In the genomic region with DNA sequence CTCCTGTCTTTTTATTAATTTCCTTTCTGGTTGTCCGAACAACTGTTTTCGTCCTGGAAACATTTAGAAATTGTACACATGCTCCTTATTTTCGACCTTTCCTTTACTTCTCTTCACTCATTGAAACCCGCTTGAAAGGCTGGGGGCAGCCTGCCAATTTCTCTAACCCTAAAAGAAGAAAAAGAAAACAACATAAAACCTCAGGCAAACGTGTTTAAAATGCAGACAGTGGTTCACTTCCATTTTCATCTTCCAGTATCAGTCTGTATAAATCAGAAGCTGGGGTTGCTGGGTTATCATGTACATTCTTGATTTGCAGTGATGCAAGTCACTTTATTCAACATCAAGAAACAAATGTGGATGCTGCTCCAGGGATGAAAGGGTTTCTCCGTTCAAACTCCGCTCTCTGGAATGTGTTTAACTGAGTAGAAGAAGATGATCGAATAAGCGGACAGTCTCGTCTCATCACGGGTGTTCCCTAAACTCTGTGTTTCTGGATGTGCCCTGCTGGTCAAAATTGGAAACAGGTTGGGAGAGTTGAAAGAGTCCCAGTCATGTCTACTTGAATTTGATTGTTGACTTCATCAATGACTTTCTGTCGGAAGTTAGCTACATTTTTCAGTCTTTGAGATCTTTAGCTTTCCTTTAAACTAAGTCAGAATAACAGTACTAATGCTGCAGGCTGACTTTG, we compare ENCODE assay signal across 19 cellular contexts.
DNase-seq lines count a peak whose midpoint lies in the region; ATAC-seq and TF ChIP-seq lines count a peak whose summit lies in the region.
"Had no signal": no experiment of that assay in that cellular context is flagged by ENCODE, and none has a peak within 500 bp of the region (broad histone marks: within the 10 kb centered on the region; RNA-seq: fewer than 3 reads in every experiment).

No MANE protein-coding gene starts in this region.

- CTCF ChIA-PET in CD4-positive, alpha-beta memory T cell (lab: Charles Lee; ENCODE audit: partially characterized antibody) = interaction anchor here (1.1 to 2.5 kb wide), 2 partner anchors 90 to 92 kb away, joined by 4 to 11 read pairs; no protein-coding TSS in a partner anchor

- peaks cover 69% of the 10 kb centered on the region for H3K4me1 ChIP-seq in CD4-positive, alpha-beta memory T cell (ENCODE audit: insufficient read depth, low read length)
- H3K4me1 ChIP-seq: Caco-2, colonic mucosa, pancreas, tibial nerve had no signal

- no peak overlapping the region for H3K4me3 ChIP-seq in CD4-positive, alpha-beta memory T cell (ENCODE audit: low read length in 2 of 2)
- H3K4me3 ChIP-seq in foreskin fibroblast (ENCODE audit: low read depth in 1 of 2, low read length in 2 of 2) = no peak overlapping the region
- H3K4me3 ChIP-seq: colonic mucosa, pancreas, tibial nerve had no signal

- no peak for ATAC-seq in HG03025 (IDR thresholded peaks at IDR 0.05; ENCODE audit: low FRiP score, unreplicated experiment)
- ATAC-seq: pancreas, sciatic nerve had no signal

- intact Hi-C loops in CD4-positive, alpha-beta memory T cell (cut with micrococcal nuclease) = loop anchor here (5.0 kb wide), 1 partner anchor 1042 kb away; the partner anchor contains the start of gene BCL11B

- peak overlapping the region; percentile 22 to 84 (median 68) for H3K4me3 Mint-ChIP-seq in CD4-positive, alpha-beta memory T cell
- peak overlapping the region; percentile 90 for H3K4me3 Mint-ChIP-seq in activated naive CD4-positive, alpha-beta T cell treated with anti-CD3 and anti-CD28 coated beads, Interleukin-2, amount 50 U/mL, for 24 hours

- DNase-seq in CD4-positive, alpha-beta memory T cell = peak in 4 of 5 donors; percentile 23 to 38 (median 34)
- DNase-seq in inferior parietal cortex (ENCODE audit: extremely low spot score) = peak; percentile 1
- no peak for DNase-seq in SHP77 treated with DMSO at 0.1 percent for 48 hours (lab: John Stamatoyannopoulos, UW)
- no peak for DNase-seq in foreskin fibroblast
- DNase-seq: activated CD4-positive, alpha-beta T cell treated with anti-CD3 and anti-CD28 coated beads, Interleukin-2, amount 50 U/mL, for 4 hours; activated effector memory CD4-positive, alpha-beta T cell treated with Interleukin-2 at 50 U/mL for 16 hours; Caco-2; colonic mucosa; EL; KG1; NCI-H1092; NCI-H2081; NCI-H510A treated with DMSO at 0.1 percent for 48 hours; pancreas had no signal

- POLR2A ChIA-PET in CD4-positive, alpha-beta memory T cell (lab: Charles Lee; ENCODE audit: partially characterized antibody) = interaction anchor here (0.8 to 12.6 kb wide), 5 partner anchors 9 to 1031 kb away, joined by 3 to 116 read pairs (median 4); no protein-coding TSS in a partner anchor

- no peaks in the 10 kb centered on the region for H3K36me3 ChIP-seq in CD4-positive, alpha-beta memory T cell (ENCODE audit: insufficient read depth, low read length)
- H3K36me3 ChIP-seq in KOPT-K1 (ENCODE audit: insufficient read depth, low read length) = no peaks in the 10 kb centered on the region
- H3K36me3 ChIP-seq: colonic mucosa, pancreas, tibial nerve had no signal

- H3K27ac Mint-ChIP-seq in CD4-positive, alpha-beta memory T cell = peak overlapping the region; percentile 84 to 97 (median 86)
- peak overlapping the region; percentile 99 for H3K27ac Mint-ChIP-seq in activated naive CD4-positive, alpha-beta T cell treated with anti-CD3 and anti-CD28 coated beads, Interleukin-2, amount 50 U/mL, for 24 hours

- no peak for TF ChIP-seq CTCF in foreskin fibroblast (IDR thresholded peaks at IDR 0.05; ENCODE audit: low read depth, low read length)

- peaks cover 60 to 81% (median 62%) of the 10 kb centered on the region in 4 donors for H3K4me1 Mint-ChIP-seq in CD4-positive, alpha-beta memory T cell
- peaks cover 90% of the 10 kb centered on the region for H3K4me1 Mint-ChIP-seq in activated naive CD4-positive, alpha-beta T cell treated with anti-CD3 and anti-CD28 coated beads, Interleukin-2, amount 50 U/mL, for 24 hours

- H3K9me3 ChIP-seq in CD4-positive, alpha-beta memory T cell (ENCODE audit: control insufficient read depth in 1 of 2, low read length in 2 of 2) = no peaks in the 10 kb centered on the region
- no peaks in the 10 kb centered on the region for H3K9me3 ChIP-seq in KOPT-K1 (ENCODE audit: insufficient read depth, low read length, poor library complexity, severe bottlenecking)
- H3K9me3 ChIP-seq: Caco-2, colonic mucosa, pancreas, tibial nerve had no signal

- H3K36me3 Mint-ChIP-seq in CD4-positive, alpha-beta memory T cell = peaks cover 0 to 1% of the 10 kb centered on the region in 2 donors
- H3K36me3 Mint-ChIP-seq in activated naive CD4-positive, alpha-beta T cell treated with anti-CD3 and anti-CD28 coated beads, Interleukin-2, amount 50 U/mL, for 24 hours = peaks cover 2% of the 10 kb centered on the region

- peak overlapping the region; percentile 17 for H3K27ac ChIP-seq in CD4-positive, alpha-beta memory T cell (ENCODE audit: low read depth, low read length)
- H3K27ac ChIP-seq in KOPT-K1 (ENCODE audit: low read depth, low read length, poor library complexity, severe bottlenecking) = peak overlapping the region; percentile 100
- H3K27ac ChIP-seq: colonic mucosa, pancreas, tibial nerve had no signal

- no peaks in the 10 kb centered on the region for H3K9me3 Mint-ChIP-seq in CD4-positive, alpha-beta memory T cell
- peaks cover 8% of the 10 kb centered on the region for H3K9me3 Mint-ChIP-seq in activated naive CD4-positive, alpha-beta T cell treated with anti-CD3 and anti-CD28 coated beads, Interleukin-2, amount 50 U/mL, for 24 hours

- no peaks in the 10 kb centered on the region for H3K27me3 ChIP-seq in CD4-positive, alpha-beta memory T cell (ENCODE audit: insufficient read depth, low read length)
- H3K27me3 ChIP-seq: colonic mucosa, tibial nerve had no signal

- no peaks in the 10 kb centered on the region for H3K27me3 Mint-ChIP-seq in CD4-positive, alpha-beta memory T cell
- no peaks in the 10 kb centered on the region for H3K27me3 Mint-ChIP-seq in activated naive CD4-positive, alpha-beta T cell treated with anti-CD3 and anti-CD28 coated beads, Interleukin-2, amount 50 U/mL, for 24 hours

Comparison
In these comparisons a context has a peak if more than half of its experiments do, and no peak if none do; other contexts are left out.
1. DNase-seq: peak in CD4-positive, alpha-beta memory T cell (4 of 5) and inferior parietal cortex (single experiment); none in SHP77 treated with DMSO at 0.1 percent for 48 hours (single experiment) and foreskin fibroblast (0 of 2).